In genomic region chrX:71859637-71860036, GRCh38 we compare ENCODE assay signal across 8 cellular contexts. TPM values are rescaled to one million over a fixed set of nuclear protein-coding genes. Genes with fewer than 3 reads are reported as not detected.
DNase-seq lines count a peak whose midpoint lies in the region; ATAC-seq, FAIRE-seq and TF ChIP-seq lines count a peak whose summit lies in the region.

No MANE protein-coding gene starts in this region.

- CTCF ChIA-PET in AG04450 (lab: Charles Lee) = interaction anchor here (0.6 to 1.8 kb wide), 2 partner anchors 188 to 190 kb away, joined by 3 to 5 read pairs; no protein-coding TSS in a partner anchor

- no peak overlapping the region for H3K4me2 ChIP-seq in keratinocyte (ENCODE audit: control insufficient read depth, extremely low read depth, insufficient read depth, low read depth, low read length)

- intact Hi-C loops in adrenal gland (cut with DNase I) (no loop called here), thyroid gland (cut with DNase I) (no loop called here)

- H3K36me3 ChIP-seq in adrenal gland (replicated peaks in 1 of 2) = no peaks in the 10 kb centered on the region
- H3K36me3 ChIP-seq in keratinocyte (ENCODE audit: control insufficient read depth in 2 of 2, extremely low read depth in 1 of 2, insufficient read depth in 2 of 2, low read length in 2 of 2) = no peaks in the 10 kb centered on the region
- H3K36me3 ChIP-seq in thyroid gland = no peaks in the 10 kb centered on the region

- H3K9me1 ChIP-seq in keratinocyte (ENCODE audit: control insufficient read depth, extremely low read depth, insufficient read depth, low read length) = no peaks in the 10 kb centered on the region

- H3K27ac ChIP-seq in AG04450 (ENCODE audit: low read depth, low read length) (no peak overlapping the region), adrenal gland (no peak overlapping the region), keratinocyte (ENCODE audit: control insufficient read depth, insufficient read depth, low read length) (no peak overlapping the region), thyroid gland (no peak overlapping the region)

- WGBS in adrenal gland, 4 donors = 0 to 17% (median 3%) methylated on average over 3 of the region's 3 CpGs
- 0 to 3% methylated on average over 3 of the region's 3 CpGs for WGBS in thyroid gland, 2 donors

- no peaks in the 10 kb centered on the region for H4K20me1 ChIP-seq in keratinocyte (ENCODE audit: control insufficient read depth, extremely low read depth, insufficient read depth, low read length)

- H3K27me3 ChIP-seq in AG04450 (ENCODE audit: control insufficient read depth, insufficient read depth, low read length) = no peaks in the 10 kb centered on the region
- H3K27me3 ChIP-seq in adrenal gland = peaks cover 28% of the 10 kb centered on the region
- no peaks in the 10 kb centered on the region for H3K27me3 ChIP-seq in keratinocyte (ENCODE audit: control insufficient read depth, extremely low read depth, insufficient read depth, low read length)
- H3K27me3 ChIP-seq in thyroid gland = no peaks in the 10 kb centered on the region

- POLR2A ChIA-PET in AG04450 (lab: Yijun Ruan, JAX) = no interaction called here

- dilution Hi-C loops in keratinocyte (cut with MboI; ENCODE audit: extremely low pct_ligation_motif_present, low sequenced_read_pairs) = no loop called here

- TF ChIP-seq POLR2A in adrenal gland (IDR thresholded peaks at IDR 0.05) (no peak), thyroid gland (IDR thresholded peaks at IDR 0.05) (no peak)

- H3K4me1 ChIP-seq in adrenal gland (replicated peaks in 1 of 2) (no peaks in the 10 kb centered on the region), keratinocyte (ENCODE audit: control insufficient read depth, extremely low read depth, insufficient read depth, low read length) (no peaks in the 10 kb centered on the region), thyroid gland (no peaks in the 10 kb centered on the region)

- no peak overlapping the region for H2AFZ ChIP-seq in keratinocyte (ENCODE audit: control insufficient read depth, low read length)

- peak; percentile 58 for TF ChIP-seq CTCF in AG04450 (IDR thresholded peaks at IDR 0.05; ENCODE audit: low read depth, low read length)
- peak; percentile 23 to 64 (median 44) for TF ChIP-seq CTCF in adrenal gland (IDR thresholded peaks at IDR 0.05)
- TF ChIP-seq CTCF in keratinocyte (optimal IDR thresholded peaks at IDR 0.05 in 1 of 3, IDR thresholded peaks at IDR 0.05 in 1 of 3, conservative IDR thresholded peaks at IDR 0.05 in 1 of 3; ENCODE audit: extremely low read depth in 1 of 3, insufficient read depth in 2 of 3, low read length in 3 of 3) = peak; percentile 46 to 53 (median 46)
- TF ChIP-seq CTCF in thyroid gland (IDR thresholded peaks at IDR 0.05) = peak in 5 of 6 experiments; percentile 23 to 55 (median 44)

- H3K79me2 ChIP-seq in keratinocyte (ENCODE audit: control insufficient read depth, insufficient read depth, low read length) = no peaks in the 10 kb centered on the region

- peak; percentile 71 for FAIRE-seq in G401.6 (lab: Jason Lieb, UNC)
- peak; percentile 36 for FAIRE-seq in keratinocyte (lab: Jason Lieb, UNC)

- H3K4me3 ChIP-seq in AG04450 (ENCODE audit: low read depth, low read length) (no peak overlapping the region), adrenal gland (no peak overlapping the region), keratinocyte (ENCODE audit: control insufficient read depth in 2 of 3, extremely low read depth in 1 of 3, insufficient read depth in 2 of 3, low read depth in 1 of 3, low read length in 3 of 3) (no peak overlapping the region), thyroid gland (replicated peaks in 1 of 3) (no peak overlapping the region)

- DNase-seq in AG04450 (ENCODE audit: low read depth, low spot score) (no peak), NCI-H2227 (lab: John Stamatoyannopoulos, UW; ENCODE audit: unreplicated experiment) (peak; percentile 65), adrenal gland (peak in 6 of 7 donors; percentile 23 to 53 (median 40)), keratinocyte (ENCODE audit: low read depth, low spot score) (no peak), thyroid gland (peak; percentile 26 to 46)
- DNase-seq in activated effector memory CD4-positive, alpha-beta T cell treated with anti-CD3 and anti-CD28 coated beads, Interleukin-2, amount 50 U/mL, for 16 hours = no peak

- no peak overlapping the region for H3K9ac ChIP-seq in keratinocyte (ENCODE audit: control insufficient read depth, extremely low read depth, insufficient read depth, low read length)

- H3K9me3 ChIP-seq in AG04450 (ENCODE audit: control insufficient read depth, insufficient read depth, low read length) = no peaks in the 10 kb centered on the region
- H3K9me3 ChIP-seq in adrenal gland (replicated peaks in 1 of 3) = no peaks in the 10 kb centered on the region
- no peaks in the 10 kb centered on the region for H3K9me3 ChIP-seq in keratinocyte (ENCODE audit: control insufficient read depth, low read depth, low read length)
- H3K9me3 ChIP-seq in thyroid gland = no peaks in the 10 kb centered on the region

- ATAC-seq in GM21381 (IDR thresholded peaks at IDR 0.05; ENCODE audit: unreplicated experiment) = no peak

RNA-seq across cellular contexts. Expression of gene NHSL2, which starts 51.0 kb away (rescaled TPM):
- polyA plus RNA-seq in AG04450 (2011; rRNA removed) (3.0 and 3.1 TPM in 2 replicates), adrenal gland (1 to 10 TPM; 1.3 to 7.6 (median 3.1) TPM), keratinocyte (0.03 to 0.04 TPM (median 0.04 TPM) in 3 replicates)
- polyA minus RNA-seq in AG04450 (2011; rRNA and poly(A)+ RNA removed) = 8.1 and 15.8 TPM in 2 replicates
- total RNA-seq in adrenal gland (10 to 100 TPM in 1 of 8 donors, 1 to 10 TPM in 7; 3.6 to 10.7 (median 4.8) TPM), thyroid gland (10 to 100 TPM in 1 of 4 donors, 1 to 10 TPM in 3; 5.5 to 11.7 (median 7.2) TPM)
- polyA plus RNA-seq in keratinocyte (2011; ENCODE audit: low read depth) = 0.09 TPM
- 0.03 and 0.04 TPM in 2 replicates for polyA plus RNA-seq in keratinocyte (2011; cell fraction: cytosol; rRNA removed)
- polyA plus RNA-seq in keratinocyte (2011; cell fraction: nucleus; rRNA removed) = 0.09 TPM in 2 replicates
- polyA plus RNA-seq in keratinocyte (2012; ENCODE audit: low replicate concordance) = 0.02 TPM in 1 of 2 replicates, not detected in the other
- polyA minus RNA-seq in keratinocyte = 0.03 to 0.56 TPM (median 0.06 TPM) in 3 replicates
- not detected for polyA minus RNA-seq in keratinocyte (2011; cell fraction: cytosol; rRNA and poly(A)+ RNA removed)
- polyA minus RNA-seq in keratinocyte (2011; cell fraction: nucleus; rRNA and poly(A)+ RNA removed) = 0.08 and 0.11 TPM in 2 replicates

Comparison
In these comparisons a context has a peak if more than half of its experiments do, and no peak if none do; other contexts are left out.
1. DNase-seq: peak in NCI-H2227 (single experiment), adrenal gland (6 of 7) and thyroid gland (2 of 2); none in AG04450 (single experiment), keratinocyte (single experiment) and activated effector memory CD4-positive, alpha-beta T cell treated with anti-CD3 and anti-CD28 coated beads, Interleukin-2, amount 50 U/mL, for 16 hours (single experiment).
2. Peak in every context shown above with its lines, with median percentiles within 50 percentile points of each other: CTCF ChIP-seq.